In the genomic region with DNA sequence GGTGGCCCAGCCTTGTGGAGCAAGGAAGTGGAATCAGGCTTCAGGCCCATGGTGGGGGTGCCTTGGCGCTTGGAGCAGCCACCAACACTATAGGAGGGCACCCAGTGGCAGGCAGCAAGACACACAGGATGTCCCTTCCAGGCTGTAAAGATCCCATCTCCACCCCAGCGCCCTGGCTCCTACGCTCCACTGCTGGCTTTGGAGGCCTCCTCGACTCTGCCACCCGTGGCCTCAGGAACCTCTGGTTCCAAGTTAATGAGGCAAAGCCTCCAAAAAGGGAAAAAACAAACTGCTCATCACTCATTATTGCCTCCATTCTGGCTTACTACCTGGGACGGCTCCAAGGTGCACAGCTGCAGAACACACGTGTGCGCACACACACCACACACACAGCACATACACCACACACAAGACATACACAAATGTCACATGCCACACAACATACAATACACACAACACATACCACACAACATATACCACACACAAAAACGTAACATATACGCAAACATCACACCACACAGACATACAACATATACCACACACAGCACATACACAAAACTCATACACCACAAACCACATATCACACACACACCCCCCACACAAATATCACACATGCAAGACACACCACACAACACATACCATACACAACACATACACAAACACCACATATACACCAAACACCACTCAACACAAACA, we compare ENCODE assay signal across 16 cellular contexts. TPM values are rescaled to one million over a fixed set of nuclear protein-coding genes. Genes with fewer than 3 reads are reported as not detected.
"Had no signal": no experiment of that assay in that cellular context is flagged by ENCODE, and none has a peak within 500 bp of the region (broad histone marks: within the 10 kb centered on the region; RNA-seq: fewer than 3 reads in every experiment).

No MANE protein-coding gene starts in this region.

- H3K4me1 ChIP-seq: breast epithelium had no signal

- ATAC-seq: activated CD4-positive, alpha-beta T cell treated with anti-CD3 and anti-CD28 coated beads for 36 hours; activated CD8-positive, alpha-beta T cell treated with anti-CD3 and anti-CD28 coated beads for 36 hours; activated T-cell treated with anti-CD3 and anti-CD28 coated beads, Interleukin-2, amount 50 U/mL, for 72 hours; esophagus mucosa; left colon had no signal

- H3K36me3 ChIP-seq: breast epithelium, tibial nerve, WERI-Rb-1 had no signal

- H3K9me3 ChIP-seq: breast epithelium, tibial nerve had no signal

- DNase-seq: activated CD4-positive, alpha-beta T cell treated with anti-CD3 and anti-CD28 coated beads for 36 hours; activated CD8-positive, alpha-beta memory T cell treated with anti-CD3 and anti-CD28 coated beads, Interleukin-2, amount 50 U/mL, for 4 hours; activated CD8-positive, alpha-beta T cell treated with anti-CD3 and anti-CD28 coated beads for 36 hours; activated gamma-delta T cell treated with Interleukin-2 at 50 U/mL for 16 hours; activated naive CD8-positive, alpha-beta T cell treated with anti-CD3 and anti-CD28 coated beads for 36 hours; activated T-cell treated with anti-CD3 and anti-CD28 coated beads, Interleukin-2, amount 50 U/mL, for 72 hours; left colon; mammary epithelial cell; retina; T-helper 1 cell; WERI-Rb-1 had no signal

- H3K4me3 ChIP-seq: breast epithelium, smooth muscle cell, tibial nerve had no signal

- H3K27ac ChIP-seq: breast epithelium, tibial nerve, WERI-Rb-1 had no signal

- H3K27me3 ChIP-seq: breast epithelium, tibial nerve had no signal

RNA-seq across cellular contexts. Expression of gene ROR2, which starts 45.3 kb away (rescaled TPM):
- total RNA-seq: activated CD4-positive, alpha-beta T cell treated with anti-CD3 and anti-CD28 coated beads for 36 hours; activated CD8-positive, alpha-beta T cell treated with anti-CD3 and anti-CD28 coated beads for 36 hours; activated naive CD8-positive, alpha-beta T cell treated with anti-CD3 and anti-CD28 coated beads for 36 hours; dermis microvascular lymphatic vessel endothelial cell had no signal
